27 cellular contexts compared by ENCODE assay signal in genomic region chr13:89584058-89584457, GRCh38.
DNase-seq lines count a peak whose midpoint lies in the region; ATAC-seq, FAIRE-seq and TF ChIP-seq lines count a peak whose summit lies in the region.
"Had no signal": no experiment of that assay in that cellular context is flagged by ENCODE, and none has a peak within 500 bp of the region (broad histone marks: within the 10 kb centered on the region; RNA-seq: fewer than 3 reads in every experiment).

No MANE protein-coding gene starts in this region.

- H3K27ac ChIP-seq in OCI-LY3 (ENCODE audit: low read length) (no peak overlapping the region), keratinocyte (ENCODE audit: control insufficient read depth, insufficient read depth, low read length) (no peak overlapping the region), coronary artery (no peak overlapping the region)
- H3K27ac ChIP-seq: lower lobe of right lung, right lobe of liver, suprapubic skin had no signal

- H3K4me1 ChIP-seq in OCI-LY3 (ENCODE audit: low read length) (no peaks in the 10 kb centered on the region), keratinocyte (ENCODE audit: control insufficient read depth, extremely low read depth, insufficient read depth, low read length) (no peaks in the 10 kb centered on the region)
- H3K4me1 ChIP-seq: lower lobe of right lung, right lobe of liver, suprapubic skin had no signal

- no peaks in the 10 kb centered on the region for H3K27me3 Mint-ChIP-seq in type B pancreatic cell
- H3K27me3 Mint-ChIP-seq: activated CD4-positive, alpha-beta T cell treated with anti-CD3 and anti-CD28 coated beads, Interleukin-2, amount 10 ng/mL, durations not matched to agents 7 days and 5 days; activated T-cell treated with anti-CD3 and anti-CD28 coated beads, Interleukin-2, amount 50 U/mL, for 24 hours; CD4-positive, CD25-positive, alpha-beta regulatory T cell; dendritic cell treated with granulocyte-macrophage colony-stimulating factor and Interleukin-4, amounts not matched to agents 40 ng/mL and 50 ng/mL, for 4 days; IgD-negative memory B cell; stimulated activated memory B cell treated with anti-CD40 and anti-IgM and Interleukin-4, amounts not matched to agents 10 μg/mL and 1 μg/mL and 100 μg/mL, for 72 hours had no signal

- dilution Hi-C loops in keratinocyte (cut with MboI; ENCODE audit: extremely low pct_ligation_motif_present, low sequenced_read_pairs), result no loop called here

- H3K36me3 Mint-ChIP-seq in type B pancreatic cell, result no peaks in the 10 kb centered on the region
- H3K36me3 Mint-ChIP-seq: CD4-positive, CD25-positive, alpha-beta regulatory T cell; IgD-negative memory B cell; stimulated activated memory B cell treated with anti-CD40 and anti-IgM and Interleukin-4, amounts not matched to agents 10 μg/mL and 1 μg/mL and 100 μg/mL, for 72 hours had no signal

- H3K4me1 Mint-ChIP-seq in type B pancreatic cell (ENCODE audit: unreplicated experiment), result peaks cover 9% of the 10 kb centered on the region
- H3K4me1 Mint-ChIP-seq: activated CD4-positive, alpha-beta T cell treated with anti-CD3 and anti-CD28 coated beads, Interleukin-2, amount 10 ng/mL, durations not matched to agents 7 days and 5 days; CD4-positive, CD25-positive, alpha-beta regulatory T cell; IgD-negative memory B cell; neural crest cell; stimulated activated memory B cell treated with anti-CD40 and anti-IgM and Interleukin-4, amounts not matched to agents 10 μg/mL and 1 μg/mL and 100 μg/mL, for 72 hours had no signal

- no peak for ATAC-seq in HG02763 (IDR thresholded peaks at IDR 0.05; ENCODE audit: unreplicated experiment)
- ATAC-seq: GM12878; lower lobe of right lung; Panc1; right lobe of liver; stimulated activated memory B cell treated with anti-CD40 and anti-IgM and Interleukin-4, amounts not matched to agents 10 μg/mL and 1 μg/mL and 100 μg/mL, for 72 hours had no signal

- H3K9me3 ChIP-seq in OCI-LY3 (ENCODE audit: insufficient read depth, low read length) (no peaks in the 10 kb centered on the region), keratinocyte (ENCODE audit: control insufficient read depth, low read depth, low read length) (no peaks in the 10 kb centered on the region)
- H3K9me3 ChIP-seq: lower lobe of right lung, right lobe of liver, suprapubic skin had no signal

- H3K9ac ChIP-seq in OCI-LY3 (ENCODE audit: low read length), result no peak overlapping the region
- no peak overlapping the region for H3K9ac ChIP-seq in keratinocyte (ENCODE audit: control insufficient read depth, extremely low read depth, insufficient read depth, low read length)

- H3K36me3 ChIP-seq in OCI-LY3 (replicated peaks; ENCODE audit: low read depth, low read length) (no peaks in the 10 kb centered on the region), keratinocyte (ENCODE audit: control insufficient read depth in 2 of 2, extremely low read depth in 1 of 2, insufficient read depth in 2 of 2, low read length in 2 of 2) (no peaks in the 10 kb centered on the region)
- H3K36me3 ChIP-seq: lower lobe of right lung, right lobe of liver, suprapubic skin had no signal

- no peaks in the 10 kb centered on the region for H3K27me3 ChIP-seq in OCI-LY3 (ENCODE audit: low read depth, low read length)
- no peaks in the 10 kb centered on the region for H3K27me3 ChIP-seq in keratinocyte (ENCODE audit: control insufficient read depth, extremely low read depth, insufficient read depth, low read length)
- H3K27me3 ChIP-seq: right lobe of liver, suprapubic skin had no signal

- no peak for FAIRE-seq in keratinocyte (lab: Jason Lieb, UNC)
- FAIRE-seq: D721Med, endometrium, GM12878 had no signal

- DNase-seq in choroid plexus epithelial cell (ENCODE audit: low read depth), result peak; percentile 35
- no peak for DNase-seq in keratinocyte (ENCODE audit: low read depth, low spot score)
- DNase-seq in type B pancreatic cell (ENCODE audit: extremely low spot score, unreplicated experiment), result no peak
- no peak for DNase-seq in coronary artery (ENCODE audit: low spot score)
- DNase-seq in GM03348 (ENCODE audit: low spot score), result no peak
- DNase-seq: activated CD4-positive, alpha-beta T cell treated with anti-CD3 and anti-CD28 coated beads, Interleukin-2, amount 10 ng/mL, durations not matched to agents 7 days and 5 days; activated T-cell treated with anti-CD3 and anti-CD28 coated beads, Interleukin-2, amount 50 U/mL, for 24 hours; CD4-positive, CD25-positive, alpha-beta regulatory T cell; GOT3; lower lobe of right lung; NCI-H1092; NCI-H187; NCI-H526; right lobe of liver; SHP77 treated with DMSO at 0.1 percent for 48 hours; stimulated activated CD4-positive, alpha-beta T cell treated with anti-CD3 and anti-CD28 coated beads, Interleukin-4, amount 100 ng/mL, for 4 hours had no signal

- H3K4me3 ChIP-seq in OCI-LY3 (ENCODE audit: low read length), result no peak overlapping the region
- no peak overlapping the region for H3K4me3 ChIP-seq in choroid plexus epithelial cell (ENCODE audit: low read depth, low read length)
- H3K4me3 ChIP-seq in keratinocyte (ENCODE audit: control insufficient read depth in 2 of 3, extremely low read depth in 1 of 3, insufficient read depth in 2 of 3, low read depth in 1 of 3, low read length in 3 of 3), result no peak overlapping the region
- H3K4me3 ChIP-seq in coronary artery, result no peak overlapping the region
- H3K4me3 ChIP-seq: GM12878, lower lobe of right lung, right lobe of liver, suprapubic skin had no signal

- H2AFZ ChIP-seq in OCI-LY3 (ENCODE audit: low read depth, low read length) (peak overlapping the region; percentile 39; the same call in 1 of the 2 replicates), keratinocyte (ENCODE audit: control insufficient read depth, low read length) (peak overlapping the region; percentile 43)

- H3K9me1 ChIP-seq in keratinocyte (ENCODE audit: control insufficient read depth, extremely low read depth, insufficient read depth, low read length), result no peaks in the 10 kb centered on the region

- H3K9me3 Mint-ChIP-seq in type B pancreatic cell, result no peaks in the 10 kb centered on the region
- H3K9me3 Mint-ChIP-seq: activated CD4-positive, alpha-beta T cell treated with anti-CD3 and anti-CD28 coated beads, Interleukin-2, amount 10 ng/mL, durations not matched to agents 7 days and 5 days; activated T-cell treated with anti-CD3 and anti-CD28 coated beads, Interleukin-2, amount 50 U/mL, for 24 hours had no signal

- TF ChIP-seq CTCF in OCI-LY3 (IDR thresholded peaks at IDR 0.05; ENCODE audit: low read depth, low read length) (no peak), choroid plexus epithelial cell (conservative IDR thresholded peaks at IDR 0.05; ENCODE audit: low read depth, low read length) (no peak), keratinocyte (optimal IDR thresholded peaks at IDR 0.05 in 1 of 3, IDR thresholded peaks at IDR 0.05 in 1 of 3, conservative IDR thresholded peaks at IDR 0.05 in 1 of 3; ENCODE audit: extremely low read depth in 1 of 3, insufficient read depth in 2 of 3, low read length in 3 of 3) (no peak), type B pancreatic cell (conservative IDR thresholded peaks at IDR 0.05) (no peak), coronary artery (IDR thresholded peaks at IDR 0.05) (no peak)

- H4K20me1 ChIP-seq in OCI-LY3 (ENCODE audit: insufficient read depth, low read length) (no peaks in the 10 kb centered on the region), keratinocyte (ENCODE audit: control insufficient read depth, extremely low read depth, insufficient read depth, low read length) (no peaks in the 10 kb centered on the region)

- H3K4me2 ChIP-seq in OCI-LY3 (ENCODE audit: low read length), result no peak overlapping the region
- H3K4me2 ChIP-seq in keratinocyte (ENCODE audit: control insufficient read depth, extremely low read depth, insufficient read depth, low read depth, low read length), result no peak overlapping the region

- no peak overlapping the region for H3K27ac Mint-ChIP-seq in type B pancreatic cell
- H3K27ac Mint-ChIP-seq: activated CD4-positive, alpha-beta T cell treated with anti-CD3 and anti-CD28 coated beads, Interleukin-2, amount 10 ng/mL, durations not matched to agents 7 days and 5 days; activated T-cell treated with anti-CD3 and anti-CD28 coated beads, Interleukin-2, amount 50 U/mL, for 24 hours; CD4-positive, CD25-positive, alpha-beta regulatory T cell; dendritic cell treated with granulocyte-macrophage colony-stimulating factor and Interleukin-4, amounts not matched to agents 40 ng/mL and 50 ng/mL, for 4 days; IgD-negative memory B cell; stimulated activated memory B cell treated with anti-CD40 and anti-IgM and Interleukin-4, amounts not matched to agents 10 μg/mL and 1 μg/mL and 100 μg/mL, for 72 hours had no signal

- H3K4me3 Mint-ChIP-seq in type B pancreatic cell, result peak overlapping the region; percentile 6
- H3K4me3 Mint-ChIP-seq: activated CD4-positive, alpha-beta T cell treated with anti-CD3 and anti-CD28 coated beads, Interleukin-2, amount 10 ng/mL, durations not matched to agents 7 days and 5 days; activated T-cell treated with anti-CD3 and anti-CD28 coated beads, Interleukin-2, amount 50 U/mL, for 24 hours; CD4-positive, CD25-positive, alpha-beta regulatory T cell; dendritic cell treated with granulocyte-macrophage colony-stimulating factor and Interleukin-4, amounts not matched to agents 40 ng/mL and 50 ng/mL, for 4 days; IgD-negative memory B cell; neural crest cell; stimulated activated memory B cell treated with anti-CD40 and anti-IgM and Interleukin-4, amounts not matched to agents 10 μg/mL and 1 μg/mL and 100 μg/mL, for 72 hours had no signal

- H3K79me2 ChIP-seq in OCI-LY3 (ENCODE audit: low read length) (no peaks in the 10 kb centered on the region), keratinocyte (ENCODE audit: control insufficient read depth, insufficient read depth, low read length) (no peaks in the 10 kb centered on the region)
